In genomic region chr2:107001964-107002696, GRCh38 we compare ENCODE assay signal across 18 cellular contexts.
DNase-seq lines count a peak whose midpoint lies in the region; ATAC-seq, FAIRE-seq and TF ChIP-seq lines count a peak whose summit lies in the region.
"Had no signal": no experiment of that assay in that cellular context is flagged by ENCODE, and none has a peak within 500 bp of the region (broad histone marks: within the 10 kb centered on the region; RNA-seq: fewer than 3 reads in every experiment).

No MANE protein-coding gene starts in this region.

- peak overlapping the region; percentile 66 for H3K4me2 ChIP-seq in astrocyte (ENCODE audit: low read length)

- H3K4me3 Mint-ChIP-seq in astrocyte (ENCODE audit: unreplicated experiment) = no peak overlapping the region
- H3K4me3 Mint-ChIP-seq: brain, naive B cell had no signal

- H3K27me3 ChIP-seq in astrocyte (ENCODE audit: insufficient read depth, low read length) (no peaks in the 10 kb centered on the region), body of pancreas (no peaks in the 10 kb centered on the region), foreskin keratinocyte (no peaks in the 10 kb centered on the region)
- H3K27me3 ChIP-seq: upper lobe of right lung had no signal

- H3K9me3 Mint-ChIP-seq in astrocyte (ENCODE audit: unreplicated experiment) = peaks cover 2% of the 10 kb centered on the region
- H3K9me3 Mint-ChIP-seq: brain had no signal

- H3K4me1 Mint-ChIP-seq in astrocyte (ENCODE audit: low read depth, unreplicated experiment) = peaks cover 15% of the 10 kb centered on the region
- H3K4me1 Mint-ChIP-seq: naive B cell had no signal

- POLR2A ChIA-PET in AG04449 (lab: Yijun Ruan, JAX) = interaction anchor here (1.0 to 1.2 kb wide), 6 partner anchors 10 to 45 kb away, joined by 3 to 8 read pairs (median 4); no protein-coding TSS in a partner anchor
- POLR2A ChIA-PET in GM10248 (lab: Yijun Ruan, JAX) = no interaction called here

- no peak overlapping the region for H3K27ac Mint-ChIP-seq in astrocyte (ENCODE audit: unreplicated experiment)
- H3K27ac Mint-ChIP-seq: naive B cell had no signal

- peak; percentile 81 for FAIRE-seq in astrocyte (lab: Jason Lieb, UNC)

- DNase-seq in AG04449 (ENCODE audit: low read depth, low spot score) = peak; percentile 70
- peak; percentile 91 for DNase-seq in HT1080 (ENCODE audit: low read depth)
- peak; percentile 80 for DNase-seq in astrocyte (ENCODE audit: low read depth)
- peak; percentile 82 for DNase-seq in iris pigment epithelial cell (ENCODE audit: low read depth)
- no peak for DNase-seq in GM10248 (ENCODE audit: extremely low spot score)
- no peak for DNase-seq in body of pancreas
- DNase-seq in foreskin keratinocyte = no peak
- DNase-seq: ACHN; COR-L47; naive B cell; NCI-H146; SIG-M5; stimulated activated naive CD4-positive, alpha-beta T cell treated with Interleukin-2 at 50 U/mL for 16 hours; T-helper 9 cell; upper lobe of right lung had no signal

- WGBS in body of pancreas, 2 donors = 53 to 63% methylated on average over 4 of the region's 4 CpGs

- no peak overlapping the region for H3K4me3 ChIP-seq in AG04449 (ENCODE audit: low read depth, low read length)
- H3K4me3 ChIP-seq in astrocyte (ENCODE audit: insufficient read depth, low read depth, low read length) = no peak overlapping the region
- no peak overlapping the region for H3K4me3 ChIP-seq in body of pancreas
- H3K4me3 ChIP-seq: prostate gland, upper lobe of right lung had no signal

- intact Hi-C loops in body of pancreas (cut with DNase I) = no loop called here

- CTCF ChIA-PET in AG04449 (lab: Yijun Ruan, JAX) = interaction anchor here (1.0 kb wide), 1 partner anchor 10 kb away, joined by 3 read pairs; no protein-coding TSS in a partner anchor
- CTCF ChIA-PET in GM10248 (lab: Yijun Ruan, JAX) = no interaction called here

- no peaks in the 10 kb centered on the region for H3K79me2 ChIP-seq in astrocyte (ENCODE audit: insufficient read depth, low read length)

- H3K36me3 Mint-ChIP-seq in astrocyte (ENCODE audit: low read depth, unreplicated experiment) = no peaks in the 10 kb centered on the region
- H3K36me3 Mint-ChIP-seq: brain, naive B cell had no signal

- H3K27me3 Mint-ChIP-seq in astrocyte (ENCODE audit: low read depth, unreplicated experiment) = peaks cover 28% of the 10 kb centered on the region
- H3K27me3 Mint-ChIP-seq: naive B cell had no signal

- H3K9me3 ChIP-seq in astrocyte (ENCODE audit: insufficient read depth, low read depth, low read length) (no peaks in the 10 kb centered on the region), body of pancreas (no peaks in the 10 kb centered on the region)
- H3K9me3 ChIP-seq: prostate gland, upper lobe of right lung had no signal

- TF ChIP-seq POLR2A in body of pancreas (IDR thresholded peaks at IDR 0.05) = no peak

- H3K27ac ChIP-seq in astrocyte (ENCODE audit: low read depth, low read length) (peak overlapping the region; percentile 74), body of pancreas (no peak overlapping the region), foreskin keratinocyte (no peak overlapping the region)
- H3K27ac ChIP-seq: prostate gland, upper lobe of right lung had no signal

- H3K4me1 ChIP-seq in astrocyte (ENCODE audit: insufficient read depth, low read length) (peaks cover 17% of the 10 kb centered on the region), body of pancreas (no peaks in the 10 kb centered on the region), foreskin keratinocyte (no peaks in the 10 kb centered on the region)
- H3K4me1 ChIP-seq: prostate gland, upper lobe of right lung had no signal

- ATAC-seq in body of pancreas = no peak
- no peak for ATAC-seq in GM18861 (IDR thresholded peaks at IDR 0.05; ENCODE audit: unreplicated experiment)
- no peak for ATAC-seq in foreskin keratinocyte
- ATAC-seq: upper lobe of right lung had no signal

- H2AFZ ChIP-seq in astrocyte (ENCODE audit: low read depth, low read length) = no peak overlapping the region

- H3K9ac ChIP-seq in astrocyte (ENCODE audit: low read length) = peak overlapping the region; percentile 46

- H3K36me3 ChIP-seq in astrocyte (ENCODE audit: insufficient read depth, low read length) = no peaks in the 10 kb centered on the region
- H3K36me3 ChIP-seq in body of pancreas (replicated peaks in 1 of 2; ENCODE audit: insufficient read depth in 1 of 2, low read depth in 2 of 2) = no peaks in the 10 kb centered on the region
- H3K36me3 ChIP-seq: prostate gland, upper lobe of right lung had no signal

- TF ChIP-seq CTCF in AG04449 (IDR thresholded peaks at IDR 0.05; ENCODE audit: insufficient read depth, low read length, missing control alignments) (no peak), astrocyte (IDR thresholded peaks at IDR 0.05; ENCODE audit: insufficient read depth, low read depth, low read length) (no peak), GM10248 (IDR thresholded peaks at IDR 0.05; ENCODE audit: control extremely low read depth, extremely low read depth, low read depth, missing control alignments) (no peak), body of pancreas (IDR thresholded peaks at IDR 0.05) (no peak), foreskin keratinocyte (conservative IDR thresholded peaks at IDR 0.05) (no peak)

- H4K20me1 ChIP-seq in astrocyte (ENCODE audit: insufficient read depth, low read length) = no peaks in the 10 kb centered on the region

Comparison
In these comparisons a context has a peak if more than half of its experiments do, and no peak if none do; other contexts are left out.
1. DNase-seq: peak in AG04449 (single experiment), HT1080 (single experiment), astrocyte (single experiment) and iris pigment epithelial cell (single experiment); none in GM10248 (single experiment), body of pancreas (0 of 4) and foreskin keratinocyte (0 of 2).